Comparison of ENCODE assay signal across 28 cellular contexts in the genomic region with DNA sequence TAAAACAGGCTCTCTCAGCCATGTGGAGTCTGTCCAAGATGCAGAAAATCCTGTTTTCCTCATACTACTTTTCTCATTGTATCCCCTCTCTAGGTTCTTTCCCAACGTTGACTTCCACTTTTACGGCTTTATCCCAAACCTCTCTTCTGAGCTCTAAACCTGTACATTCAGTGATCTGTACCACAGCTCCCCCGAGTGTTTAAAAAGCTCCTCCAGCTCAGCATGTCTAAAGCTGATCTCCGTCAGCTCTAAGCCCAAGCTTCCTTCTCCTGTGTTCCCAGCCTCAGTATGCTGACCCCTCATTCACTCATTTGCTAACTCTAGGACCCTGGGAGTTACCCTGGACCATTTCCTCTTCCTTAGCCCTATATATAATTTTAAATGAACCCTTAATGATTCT.
DNase-seq lines count a peak whose midpoint lies in the region; ATAC-seq, FAIRE-seq and TF ChIP-seq lines count a peak whose summit lies in the region.
"Had no signal": no experiment of that assay in that cellular context is flagged by ENCODE, and none has a peak within 500 bp of the region (broad histone marks: within the 10 kb centered on the region; RNA-seq: fewer than 3 reads in every experiment).

No MANE protein-coding gene starts in this region.

- FAIRE-seq in D721Med (lab: Jason Lieb, UNC), result no peak
- FAIRE-seq: GM12892, GM19239, H54 had no signal

- no peak overlapping the region for H3K27ac Mint-ChIP-seq in nephron
- H3K27ac Mint-ChIP-seq: activated CD8-positive, alpha-beta memory T cell treated with anti-CD3 and anti-CD28 coated beads, Interleukin-2, amount 10 ng/mL, durations not matched to agents 7 days and 5 days; activated naive CD8-positive, alpha-beta T cell treated with anti-CD3 and anti-CD28 coated beads, Interleukin-2, amount 10 ng/mL, durations not matched to agents 7 days and 5 days; CD4-positive, alpha-beta T cell; stimulated activated naive B cell treated with anti-CD40 and anti-IgM and Interleukin-4, amounts not matched to agents 10 μg/mL and 1 μg/mL and 100 μg/mL, for 72 hours had no signal

- H3K27me3 ChIP-seq in PC-3 (ENCODE audit: low read length), result 0 out of 2 replicates have a peak, but pooled peaks cover 6% of the 10 kb centered on the region
- H3K27me3 ChIP-seq: sigmoid colon, thyroid gland had no signal

- CTCF ChIA-PET in PC-3 (lab: Charles Lee), result no interaction called here

- DNase-seq in D721Med (ENCODE audit: insufficient read length, low spot score), result no peak
- DNase-seq in OCI-M1 (lab: John Stamatoyannopoulos, UW), result peak; percentile 1
- DNase-seq in iPS DF 19.7 (ENCODE audit: low read depth, low spot score), result peak; percentile 7
- no peak for DNase-seq in PC-3
- no peak for DNase-seq in NCI-H69 (lab: John Stamatoyannopoulos, UW)
- DNase-seq: activated CD4-positive, alpha-beta T cell treated with anti-CD3 and anti-CD28 coated beads for 4 hours; activated CD8-positive, alpha-beta memory T cell treated with anti-CD3 and anti-CD28 coated beads, Interleukin-2, amount 10 ng/mL, durations not matched to agents 7 days and 5 days; activated naive CD8-positive, alpha-beta T cell treated with anti-CD3 and anti-CD28 coated beads, Interleukin-2, amount 10 ng/mL, durations not matched to agents 7 days and 5 days; CD4-positive, alpha-beta T cell; DMS79; effector memory CD4-positive, alpha-beta T cell; esophagus squamous epithelium; Karpas-422; NCI-H1048; NCI-H1930; NCI-H226; NK-92 treated with Interleukin-12 subunit alpha and Interleukin-12 subunit beta, amount 100 ng/mL, for 24 hours; sigmoid colon; stimulated activated naive B cell treated with anti-CD40 and anti-IgM and Interleukin-4, amounts not matched to agents 10 μg/mL and 1 μg/mL and 100 μg/mL, for 72 hours; thyroid gland had no signal

- no peak overlapping the region for H3K4me2 ChIP-seq in PC-3 (ENCODE audit: low read length)

- no TSS peak for BruUV-seq in PC-3 (replicated peaks; lab: Mats Ljungman, UMichigan)

- no peak overlapping the region for H3K9ac ChIP-seq in PC-3 (ENCODE audit: low read length)

- H3K36me3 ChIP-seq in PC-3 (ENCODE audit: low read depth, low read length), result no peaks in the 10 kb centered on the region
- H3K36me3 ChIP-seq: esophagus squamous epithelium, sigmoid colon, thyroid gland had no signal

- H3K4me3 Mint-ChIP-seq in nephron, result no peak overlapping the region
- H3K4me3 Mint-ChIP-seq: activated CD8-positive, alpha-beta memory T cell treated with anti-CD3 and anti-CD28 coated beads, Interleukin-2, amount 10 ng/mL, durations not matched to agents 7 days and 5 days; activated naive CD8-positive, alpha-beta T cell treated with anti-CD3 and anti-CD28 coated beads, Interleukin-2, amount 10 ng/mL, durations not matched to agents 7 days and 5 days; CD4-positive, alpha-beta T cell; stimulated activated naive B cell treated with anti-CD40 and anti-IgM and Interleukin-4, amounts not matched to agents 10 μg/mL and 1 μg/mL and 100 μg/mL, for 72 hours had no signal

- no peaks in the 10 kb centered on the region for H3F3A ChIP-seq in PC-3 (ENCODE audit: low read length, unreplicated experiment)

- no peak overlapping the region for H3K4me3 ChIP-seq in PC-3 (ENCODE audit: low read length)
- H3K4me3 ChIP-seq: esophagus squamous epithelium, lung, sigmoid colon, thyroid gland had no signal

- peaks cover 9% of the 10 kb centered on the region for H3K27me3 Mint-ChIP-seq in nephron (ENCODE audit: low read depth)
- H3K27me3 Mint-ChIP-seq: activated CD8-positive, alpha-beta memory T cell treated with anti-CD3 and anti-CD28 coated beads, Interleukin-2, amount 10 ng/mL, durations not matched to agents 7 days and 5 days; activated naive CD8-positive, alpha-beta T cell treated with anti-CD3 and anti-CD28 coated beads, Interleukin-2, amount 10 ng/mL, durations not matched to agents 7 days and 5 days; CD4-positive, alpha-beta T cell; stimulated activated naive B cell treated with anti-CD40 and anti-IgM and Interleukin-4, amounts not matched to agents 10 μg/mL and 1 μg/mL and 100 μg/mL, for 72 hours had no signal

- peaks cover 11% of the 10 kb centered on the region for H3K4me1 Mint-ChIP-seq in nephron
- H3K4me1 Mint-ChIP-seq: activated CD8-positive, alpha-beta memory T cell treated with anti-CD3 and anti-CD28 coated beads, Interleukin-2, amount 10 ng/mL, durations not matched to agents 7 days and 5 days; activated naive CD8-positive, alpha-beta T cell treated with anti-CD3 and anti-CD28 coated beads, Interleukin-2, amount 10 ng/mL, durations not matched to agents 7 days and 5 days; stimulated activated naive B cell treated with anti-CD40 and anti-IgM and Interleukin-4, amounts not matched to agents 10 μg/mL and 1 μg/mL and 100 μg/mL, for 72 hours had no signal

- no peak overlapping the region for H3K27ac ChIP-seq in PC-3 (ENCODE audit: low read length)
- H3K27ac ChIP-seq: esophagus squamous epithelium, RWPE1, sigmoid colon, thyroid gland had no signal

- H3K36me3 Mint-ChIP-seq in nephron (ENCODE audit: low read depth), result no peaks in the 10 kb centered on the region
- H3K36me3 Mint-ChIP-seq: activated CD8-positive, alpha-beta memory T cell treated with anti-CD3 and anti-CD28 coated beads, Interleukin-2, amount 10 ng/mL, durations not matched to agents 7 days and 5 days; activated naive CD8-positive, alpha-beta T cell treated with anti-CD3 and anti-CD28 coated beads, Interleukin-2, amount 10 ng/mL, durations not matched to agents 7 days and 5 days had no signal

- TF ChIP-seq CTCF in D721Med (IDR thresholded peaks at IDR 0.05; ENCODE audit: insufficient read depth, missing control alignments) (peak; percentile 30), nephron (IDR thresholded peaks at IDR 0.05; ENCODE audit: unreplicated experiment in 3 of 3) (peak in 2 of 3 experiments; percentile 15 to 32), PC-3 (conservative IDR thresholded peaks at IDR 0.05; ENCODE audit: low read depth, low read length) (no peak)

- no peaks in the 10 kb centered on the region for H3K9me3 ChIP-seq in PC-3 (ENCODE audit: low read length)
- H3K9me3 ChIP-seq: esophagus squamous epithelium, thyroid gland had no signal

- H4K20me1 ChIP-seq in PC-3 (ENCODE audit: low read length), result no peaks in the 10 kb centered on the region

- intact Hi-C loops in PC-3 (cut with micrococcal nuclease), result no loop called here

- H3K4me1 ChIP-seq in PC-3 (ENCODE audit: insufficient read depth, low read length), result no peaks in the 10 kb centered on the region
- H3K4me1 ChIP-seq: esophagus squamous epithelium, sigmoid colon, thyroid gland had no signal

- ATAC-seq in PC-3 (no peak), GM21576 (IDR thresholded peaks at IDR 0.05; ENCODE audit: unreplicated experiment) (no peak), GM21528 (IDR thresholded peaks at IDR 0.05; ENCODE audit: low FRiP score, unreplicated experiment) (no peak)
- ATAC-seq: activated CD8-positive, alpha-beta memory T cell treated with anti-CD3 and anti-CD28 coated beads, Interleukin-2, amount 10 ng/mL, durations not matched to agents 7 days and 5 days; stimulated activated naive B cell treated with anti-CD40 and anti-IgM and Interleukin-4, amounts not matched to agents 10 μg/mL and 1 μg/mL and 100 μg/mL, for 72 hours had no signal

- no peaks in the 10 kb centered on the region for H3K79me2 ChIP-seq in PC-3 (ENCODE audit: low read length)

- H3K9me3 Mint-ChIP-seq in nephron, result peaks cover 10% of the 10 kb centered on the region

- H3K9me2 ChIP-seq in PC-3 (replicated peaks; ENCODE audit: low read length), result no peaks in the 10 kb centered on the region

- POLR2A ChIA-PET in PC-3 (lab: Charles Lee; ENCODE audit: unreplicated experiment), result no interaction called here

- no peak overlapping the region for H2AFZ ChIP-seq in PC-3 (ENCODE audit: low read length)

Comparison
In these comparisons a context has a peak if more than half of its experiments do, and no peak if none do; other contexts are left out.
1. DNase-seq: peak in OCI-M1 (single experiment) and iPS DF 19.7 (single experiment); none in D721Med (single experiment), PC-3 (single experiment) and NCI-H69 (single experiment).